22 cellular contexts compared by ENCODE assay signal in genomic region chrX:84219551-84219950, GRCh38. TPM values are rescaled to one million over a fixed set of nuclear protein-coding genes. Genes with fewer than 3 reads are reported as not detected.
DNase-seq lines count a peak whose midpoint lies in the region; FAIRE-seq and TF ChIP-seq lines count a peak whose summit lies in the region.
"Had no signal": no experiment of that assay in that cellular context is flagged by ENCODE, and none has a peak within 500 bp of the region (broad histone marks: within the 10 kb centered on the region; RNA-seq: fewer than 3 reads in every experiment).

No MANE protein-coding gene starts in this region.

- DNase-seq in NCI-H2227 treated with DMSO at 0.1 percent for 48 hours (lab: John Stamatoyannopoulos, UW) (peak; percentile 9), NCI-H2227 (lab: John Stamatoyannopoulos, UW; ENCODE audit: unreplicated experiment) (no peak), LHCN-M2 (ENCODE audit: low read depth) (peak; percentile 45), astrocyte (ENCODE audit: low read depth) (peak; percentile 43), renal cortical epithelial cell (ENCODE audit: low read depth) (peak; percentile 55), kidney (no peak), NCI-H2196 (lab: John Stamatoyannopoulos, UW; ENCODE audit: unreplicated experiment) (no peak)
- no peak for DNase-seq in CD8-positive, alpha-beta memory T cell
- DNase-seq: activated CD4-positive, alpha-beta T cell treated with anti-CD3 and anti-CD28 coated beads, Interleukin-2, amount 50 U/mL, for 48 hours; activated naive CD4-positive, alpha-beta T cell treated with anti-CD3 and anti-CD28 coated beads, Interleukin-2, amount 50 U/mL, for 16 hours; activated T-cell treated with anti-CD3 and anti-CD28 coated beads, Interleukin-2, amount 50 U/mL, for 24 hours; brain microvascular endothelial cell; CD4-positive, CD25-positive, alpha-beta regulatory T cell; dermis blood vessel endothelial cell; MG63; SK-N-SH; stimulated activated CD4-positive, alpha-beta T cell treated with anti-CD3 and anti-CD28 coated beads, Interleukin-15, amount 100 ng/mL, for 24 hours; stomach had no signal

- POLR2A ChIA-PET in CD8-positive, alpha-beta memory T cell (lab: Charles Lee) = no interaction called here

- H3K4me3 Mint-ChIP-seq in astrocyte (ENCODE audit: unreplicated experiment) = no peak overlapping the region
- H3K4me3 Mint-ChIP-seq in CD8-positive, alpha-beta memory T cell = no peak overlapping the region
- H3K4me3 Mint-ChIP-seq: activated T-cell treated with anti-CD3 and anti-CD28 coated beads, Interleukin-2, amount 50 U/mL, for 24 hours; CD4-positive, CD25-positive, alpha-beta regulatory T cell had no signal

- H4K20me1 ChIP-seq in astrocyte (ENCODE audit: insufficient read depth, low read length) = no peaks in the 10 kb centered on the region

- no peak overlapping the region for H3K27ac ChIP-seq in astrocyte (ENCODE audit: low read depth, low read length)
- H3K27ac ChIP-seq in kidney (ENCODE audit: low read depth in 2 of 2, low read length in 2 of 2) = no peak overlapping the region
- no peak overlapping the region for H3K27ac ChIP-seq in CD8-positive, alpha-beta memory T cell (ENCODE audit: low read depth, low read length)
- H3K27ac ChIP-seq: A549, brain microvascular endothelial cell, esophagus muscularis mucosa, neutrophil, stomach had no signal

- no peaks in the 10 kb centered on the region for H3K9me3 ChIP-seq in astrocyte (ENCODE audit: insufficient read depth, low read depth, low read length)
- no peaks in the 10 kb centered on the region for H3K9me3 ChIP-seq in kidney (ENCODE audit: control insufficient read depth in 1 of 2, low read length in 2 of 2)
- no peaks in the 10 kb centered on the region for H3K9me3 ChIP-seq in CD8-positive, alpha-beta memory T cell (ENCODE audit: low read length)
- H3K9me3 ChIP-seq: A549, esophagus muscularis mucosa, MG63, neutrophil, SK-N-SH, stomach had no signal

- no peaks in the 10 kb centered on the region for H3K36me3 Mint-ChIP-seq in astrocyte (ENCODE audit: low read depth, unreplicated experiment)
- H3K36me3 Mint-ChIP-seq in CD8-positive, alpha-beta memory T cell = no peaks in the 10 kb centered on the region
- H3K36me3 Mint-ChIP-seq: CD4-positive, CD25-positive, alpha-beta regulatory T cell had no signal

- H3K4me3 ChIP-seq in astrocyte (ENCODE audit: insufficient read depth, low read depth, low read length) (no peak overlapping the region), kidney (ENCODE audit: low read length in 2 of 2) (no peak overlapping the region)
- no peak overlapping the region for H3K4me3 ChIP-seq in CD8-positive, alpha-beta memory T cell (ENCODE audit: low read length)
- H3K4me3 ChIP-seq: A549, esophagus muscularis mucosa, MG63, stomach had no signal

- FAIRE-seq in astrocyte (lab: Jason Lieb, UNC) (peak; percentile 73), kidney (lab: Jason Lieb, UNC) (no peak)
- FAIRE-seq: TTC549 had no signal

- no peak overlapping the region for H2AFZ ChIP-seq in astrocyte (ENCODE audit: low read depth, low read length)

- no peak overlapping the region for H3K27ac Mint-ChIP-seq in astrocyte (ENCODE audit: unreplicated experiment)
- no peak overlapping the region for H3K27ac Mint-ChIP-seq in CD8-positive, alpha-beta memory T cell
- H3K27ac Mint-ChIP-seq: activated T-cell treated with anti-CD3 and anti-CD28 coated beads, Interleukin-2, amount 50 U/mL, for 24 hours; CD4-positive, CD25-positive, alpha-beta regulatory T cell had no signal

- H3K4me1 ChIP-seq in astrocyte (ENCODE audit: insufficient read depth, low read length) (no peaks in the 10 kb centered on the region), kidney (ENCODE audit: control insufficient read depth in 1 of 2, insufficient read depth in 1 of 2, low read depth in 1 of 2, low read length in 2 of 2) (no peaks in the 10 kb centered on the region)
- no peaks in the 10 kb centered on the region for H3K4me1 ChIP-seq in CD8-positive, alpha-beta memory T cell (ENCODE audit: insufficient read depth, low read length)
- H3K4me1 ChIP-seq: A549, esophagus muscularis mucosa, stomach had no signal

- no peaks in the 10 kb centered on the region for H3K27me3 ChIP-seq in astrocyte (ENCODE audit: insufficient read depth, low read length)
- no peaks in the 10 kb centered on the region for H3K27me3 ChIP-seq in CD8-positive, alpha-beta memory T cell (ENCODE audit: insufficient read depth, low read length, poor library complexity, severe bottlenecking)
- H3K27me3 ChIP-seq: brain microvascular endothelial cell, esophagus muscularis mucosa, MG63, neutrophil, stomach had no signal

- peaks cover 14% of the 10 kb centered on the region for H3K4me1 Mint-ChIP-seq in astrocyte (ENCODE audit: low read depth, unreplicated experiment)
- H3K4me1 Mint-ChIP-seq in CD8-positive, alpha-beta memory T cell = no peaks in the 10 kb centered on the region
- H3K4me1 Mint-ChIP-seq: CD4-positive, CD25-positive, alpha-beta regulatory T cell had no signal

- intact Hi-C loops in kidney (cut with DNase I) = no loop called here

- H3K9ac ChIP-seq in astrocyte (ENCODE audit: low read length) = no peak overlapping the region
- H3K9ac ChIP-seq in kidney (ENCODE audit: low read length in 2 of 2) = no peak overlapping the region
- H3K9ac ChIP-seq: SK-N-SH had no signal

- TF ChIP-seq CTCF in astrocyte (IDR thresholded peaks at IDR 0.05; ENCODE audit: insufficient read depth, low read depth, low read length) = no peak
- no peak for TF ChIP-seq CTCF in kidney (IDR thresholded peaks at IDR 0.05; ENCODE audit: borderline replicate concordance, extremely low read depth, insufficient read depth)

- H3K4me2 ChIP-seq in astrocyte (ENCODE audit: low read length) = no peak overlapping the region
- H3K4me2 ChIP-seq: A549, SK-N-SH had no signal

- no peaks in the 10 kb centered on the region for H3K27me3 Mint-ChIP-seq in astrocyte (ENCODE audit: low read depth, unreplicated experiment)
- peaks cover 0 to 3% of the 10 kb centered on the region in 2 donors for H3K27me3 Mint-ChIP-seq in CD8-positive, alpha-beta memory T cell
- H3K27me3 Mint-ChIP-seq: activated T-cell treated with anti-CD3 and anti-CD28 coated beads, Interleukin-2, amount 50 U/mL, for 24 hours; CD4-positive, CD25-positive, alpha-beta regulatory T cell had no signal

- H3K9me3 Mint-ChIP-seq in astrocyte (ENCODE audit: unreplicated experiment) = no peaks in the 10 kb centered on the region
- H3K9me3 Mint-ChIP-seq in CD8-positive, alpha-beta memory T cell = peaks cover 0 to 2% (median 0%) of the 10 kb centered on the region in 5 donors
- H3K9me3 Mint-ChIP-seq: activated T-cell treated with anti-CD3 and anti-CD28 coated beads, Interleukin-2, amount 50 U/mL, for 24 hours had no signal

- H3K36me3 ChIP-seq in astrocyte (ENCODE audit: insufficient read depth, low read length) (no peaks in the 10 kb centered on the region), kidney (ENCODE audit: control insufficient read depth in 1 of 2, insufficient read depth in 2 of 2, low read length in 2 of 2) (no peaks in the 10 kb centered on the region)
- no peaks in the 10 kb centered on the region for H3K36me3 ChIP-seq in CD8-positive, alpha-beta memory T cell (ENCODE audit: insufficient read depth, low read length)
- H3K36me3 ChIP-seq: brain microvascular endothelial cell, esophagus muscularis mucosa, MG63, neutrophil, stomach had no signal

- H3K79me2 ChIP-seq in astrocyte (ENCODE audit: insufficient read depth, low read length) = no peaks in the 10 kb centered on the region

- CTCF ChIA-PET in CD8-positive, alpha-beta memory T cell (lab: Charles Lee) = no interaction called here

RNA-seq across cellular contexts. Expression of gene RPS6KA6, which starts 31.6 kb away (rescaled TPM):
- total RNA-seq in LHCN-M2 (2014; rRNA removed) (1.8 and 2.1 TPM in 2 replicates), astrocyte (7.1 and 8.5 TPM in 2 replicates), renal cortical epithelial cell (1.2 and 10.1 TPM in 2 replicates), kidney (12.1 TPM)
- 0.61 TPM for polyA plus RNA-seq in LHCN-M2 (2012)
- 4.7 TPM for polyA plus RNA-seq in kidney (ENCODE audit: insufficient read depth, low read depth, low replicate concordance)
- under 1 TPM; 0.20 to 0.35 TPM for total RNA-seq in CD8-positive, alpha-beta memory T cell
- polyA plus RNA-seq in CD8-positive, alpha-beta memory T cell = not detected

Comparison
In these comparisons a context has a peak if more than half of its experiments do, and no peak if none do; other contexts are left out.
1. DNase-seq: peak in NCI-H2227 treated with DMSO at 0.1 percent for 48 hours (single experiment), LHCN-M2 (single experiment), astrocyte (single experiment) and renal cortical epithelial cell (single experiment); none in NCI-H2227 (single experiment), kidney (single experiment), CD8-positive, alpha-beta memory T cell (0 of 5) and NCI-H2196 (single experiment).